In the genomic region with DNA sequence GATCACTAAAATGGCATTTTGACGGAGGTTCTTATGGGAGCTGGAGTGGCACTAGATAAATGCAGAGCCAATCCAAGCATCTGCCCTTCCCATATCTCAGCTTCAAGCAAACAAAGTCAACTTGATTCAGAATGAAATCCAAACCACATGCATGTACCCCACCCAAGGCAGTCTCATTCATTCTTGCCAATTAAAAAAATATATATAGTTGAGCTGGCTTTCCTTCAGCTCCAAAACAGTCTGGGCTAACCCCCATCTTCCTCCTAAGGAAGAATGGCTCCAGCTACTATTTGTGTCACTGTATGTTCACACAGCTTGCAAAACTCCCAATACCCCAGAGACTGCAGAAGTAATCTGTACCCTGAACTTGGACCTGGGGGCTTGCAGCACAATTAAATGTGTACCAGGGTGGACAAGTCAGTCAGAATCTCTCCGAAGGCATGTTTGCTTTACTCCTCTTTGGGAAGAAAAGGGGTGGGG, we compare ENCODE assay signal across 9 cellular contexts. TPM values are rescaled to one million over a fixed set of nuclear protein-coding genes. Genes with fewer than 3 reads are reported as not detected.
A peak's percentile ranks its signal among the peaks of the same experiment; 100 is the strongest.
DNase-seq lines count a peak whose midpoint lies in the region; ATAC-seq and TF ChIP-seq lines count a peak whose summit lies in the region.
"Had no signal": no experiment of that assay in that cellular context is flagged by ENCODE, and none has a peak within 500 bp of the region (broad histone marks: within the 10 kb centered on the region; RNA-seq: fewer than 3 reads in every experiment).

No MANE protein-coding gene starts in this region.

- H3K36me3 ChIP-seq in Karpas-422 (ENCODE audit: insufficient read depth, low read length) = no peaks in the 10 kb centered on the region
- H3K36me3 ChIP-seq in lower lobe of right lung = peaks cover 40% of the 10 kb centered on the region
- peaks cover 15 to 44% (median 40%) of the 10 kb centered on the region in 4 donors for H3K36me3 ChIP-seq in stomach

- WGBS in stomach, 5 donors = 24 to 65% (median 39%) methylated on average over 2 of the region's 2 CpGs

- TF ChIP-seq POLR2A in stomach (IDR thresholded peaks at IDR 0.05) = no peak

- H3K4me1 ChIP-seq in Karpas-422 (ENCODE audit: low read length) = peaks cover 51% of the 10 kb centered on the region
- peaks cover 91% of the 10 kb centered on the region for H3K4me1 ChIP-seq in lower lobe of right lung
- H3K4me1 ChIP-seq in stomach = peaks cover 39 to 95% (median 75%) of the 10 kb centered on the region in 4 donors

- H3K9ac ChIP-seq in Karpas-422 (ENCODE audit: low read length) = no peak overlapping the region

- H3K4me2 ChIP-seq in Karpas-422 (ENCODE audit: low read depth, low read length, poor library complexity, severe bottlenecking) = peak overlapping the region; percentile 25

- H3K27me3 ChIP-seq in Karpas-422 (ENCODE audit: low read length) (no peaks in the 10 kb centered on the region), lower lobe of right lung (ENCODE audit: low read depth) (no peaks in the 10 kb centered on the region), stomach (no peaks in the 10 kb centered on the region)

- no peak for TF ChIP-seq EP300 in stomach (IDR thresholded peaks at IDR 0.05)

- H3K9me3 ChIP-seq in Karpas-422 (ENCODE audit: low read length) (no peaks in the 10 kb centered on the region), lower lobe of right lung (no peaks in the 10 kb centered on the region), stomach (no peaks in the 10 kb centered on the region)

- no peak overlapping the region for H2AFZ ChIP-seq in Karpas-422 (ENCODE audit: low read length)

- H3K27ac ChIP-seq in Karpas-422 (ENCODE audit: low read length) = peak overlapping the region; percentile 58; the same call in 1 of the 2 replicates
- H3K27ac ChIP-seq in angular gyrus (ENCODE audit: low read depth, low read length) = peak overlapping the region; percentile 89
- peak overlapping the region; percentile 86 for H3K27ac ChIP-seq in lower lobe of right lung
- peak overlapping the region; percentile 26 to 83 (median 80) for H3K27ac ChIP-seq in stomach

- H3K4me3 ChIP-seq in Karpas-422 (ENCODE audit: low read length) = no peak overlapping the region
- H3K4me3 ChIP-seq in lower lobe of right lung = no peak overlapping the region
- peak overlapping the region; percentile 5 to 33 (median 16) for H3K4me3 ChIP-seq in stomach

- intact Hi-C loops in lower lobe of right lung (cut with DNase I) = no loop called here
- intact Hi-C loops in stomach (cut with DNase I; ENCODE audit: low total_unique reads) = no loop called here

- no peaks in the 10 kb centered on the region for H4K20me1 ChIP-seq in Karpas-422 (ENCODE audit: insufficient read depth, low read depth, low read length)

- peaks cover 73% of the 10 kb centered on the region for H3K79me2 ChIP-seq in Karpas-422 (ENCODE audit: low read length)

- DNase-seq in Karpas-422 = no peak
- no peak for DNase-seq in lower lobe of right lung
- no peak for DNase-seq in stomach
- DNase-seq in NCI-H748 (lab: John Stamatoyannopoulos, UW; ENCODE audit: unreplicated experiment) = no peak

- H3K9me2 ChIP-seq in Karpas-422 (replicated peaks; ENCODE audit: insufficient read depth, low read length) = no peaks in the 10 kb centered on the region

- ATAC-seq in lower lobe of right lung = no peak
- no peak for ATAC-seq in GM18519 (IDR thresholded peaks at IDR 0.05; ENCODE audit: low FRiP score, unreplicated experiment)
- no peak for ATAC-seq in HG03521 (IDR thresholded peaks at IDR 0.05; ENCODE audit: unreplicated experiment)
- ATAC-seq in HG03520 (IDR thresholded peaks at IDR 0.05; ENCODE audit: unreplicated experiment) = no peak

- no peak for TF ChIP-seq CTCF in lower lobe of right lung (IDR thresholded peaks at IDR 0.05)
- no peak for TF ChIP-seq CTCF in stomach (IDR thresholded peaks at IDR 0.05)

RNA-seq across cellular contexts. Expression of gene GPR3, which starts 35.5 kb away (rescaled TPM):
- total RNA-seq in Karpas-422 (2014; rRNA removed; shearing (Covaris generic); ENCODE audit: low replicate concordance) = 3.6 and 3.7 TPM in 2 replicates
- total RNA-seq in lower lobe of right lung = 0.18 TPM
- under 1 TPM in 2 of 5 donors, not detected in 3; 0.18 to 0.43 TPM for total RNA-seq in stomach
- polyA plus RNA-seq in stomach = under 1 TPM in 2 of 3 donors, not detected in 1; 0.25 to 0.30 TPM

RNA-seq across cellular contexts. Expression of gene CD164L2, which starts 44.7 kb away (rescaled TPM):
- total RNA-seq in Karpas-422 (2014; rRNA removed; shearing (Covaris generic); ENCODE audit: low replicate concordance) = 0.22 TPM in 1 of 2 replicates, not detected in the other
- total RNA-seq in lower lobe of right lung (6.8 TPM), stomach (not detected)
- 1 to 10 TPM in 2 of 3 donors, not detected in 1; 1.5 to 8.7 TPM for polyA plus RNA-seq in stomach
- total RNA-seq: activated CD8-positive, alpha-beta memory T cell treated with anti-CD3 and anti-CD28 coated beads for 36 hours had no signal

RNA-seq across cellular contexts. Expression of gene FCN3, which starts 53.3 kb away (rescaled TPM):
- total RNA-seq in Karpas-422 (2014; rRNA removed; shearing (Covaris generic); ENCODE audit: low replicate concordance) = not detected in 2 replicates
- 1,125 TPM for total RNA-seq in lower lobe of right lung
- 10 to 100 TPM in 1 of 5 donors, 1 to 10 TPM in 1, under 1 TPM in 1, not detected in 2; 0.55 to 15.2 (median 2.8) TPM for total RNA-seq in stomach
- polyA plus RNA-seq in stomach = 10 to 100 TPM in 1 of 3 donors, 1 to 10 TPM in 2; 4.1 to 10.8 (median 5.0) TPM
- total RNA-seq: activated CD8-positive, alpha-beta memory T cell treated with anti-CD3 and anti-CD28 coated beads for 36 hours had no signal

Comparison
In these comparisons a context has a peak if more than half of its experiments do, and no peak if none do; other contexts are left out.
1. H3K4me3 ChIP-seq: peak in stomach (4 of 4); none in Karpas-422 (single experiment) and lower lobe of right lung (single experiment).
2. RNA of gene FCN3, which starts 53.3 kb away (total RNA-seq): 1,125 TPM in lower lobe of right lung (single experiment); 0.55 to 15.2 TPM in stomach and not detected in Karpas-422; every median in the first group is over 10 times any median in the second.
3. Peak in every context shown above with its lines, with median percentiles within 50 percentile points of each other: H3K27ac ChIP-seq.